ENCODE assay signal across 18 cellular contexts in the genomic region with DNA sequence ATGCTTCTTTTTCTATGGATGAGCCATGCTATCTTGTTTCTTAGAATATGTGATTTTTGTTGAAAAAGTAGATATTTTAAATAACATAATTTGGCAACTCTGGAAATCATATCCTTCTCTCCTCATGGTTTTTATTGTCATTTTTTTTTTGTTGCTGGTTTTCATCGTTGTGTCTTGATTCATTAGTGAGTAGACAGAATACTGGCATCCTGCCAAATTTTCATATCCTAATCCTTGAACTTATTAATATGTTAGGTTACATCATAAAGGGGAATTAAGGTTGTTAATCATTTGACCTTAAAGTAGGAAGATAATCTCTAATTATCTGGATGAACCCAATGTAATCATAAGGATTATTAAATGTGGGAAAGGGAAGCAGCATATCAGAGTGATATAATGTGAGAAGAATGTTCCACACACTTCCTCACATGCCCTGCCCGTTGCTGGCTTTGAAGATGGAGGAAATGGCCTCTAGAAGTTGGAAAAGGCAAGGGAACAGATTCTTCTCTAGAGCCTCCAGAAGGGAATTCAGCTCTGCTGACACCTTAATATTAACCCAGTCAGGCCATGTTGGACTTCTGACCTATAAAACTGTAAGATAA.
DNase-seq lines count a peak whose midpoint lies in the region; ATAC-seq, FAIRE-seq and TF ChIP-seq lines count a peak whose summit lies in the region.
"Had no signal": no experiment of that assay in that cellular context is flagged by ENCODE, and none has a peak within 500 bp of the region (broad histone marks: within the 10 kb centered on the region; RNA-seq: fewer than 3 reads in every experiment).

No MANE protein-coding gene starts in this region.

- TF ChIP-seq CTCF in AG10803 (conservative IDR thresholded peaks at IDR 0.05; ENCODE audit: low read length): no peak
- no peak for TF ChIP-seq CTCF in brain microvascular endothelial cell (IDR thresholded peaks at IDR 0.05; ENCODE audit: low read depth, low read length, missing control alignments)
- no peak for TF ChIP-seq CTCF in keratinocyte (optimal IDR thresholded peaks at IDR 0.05 in 1 of 3, IDR thresholded peaks at IDR 0.05 in 1 of 3, conservative IDR thresholded peaks at IDR 0.05 in 1 of 3; ENCODE audit: extremely low read depth in 1 of 3, insufficient read depth in 2 of 3, low read length in 3 of 3)

- dilution Hi-C loops in keratinocyte (cut with MboI; ENCODE audit: extremely low pct_ligation_motif_present, low sequenced_read_pairs): no loop called here

- in situ Hi-C loops in brain microvascular endothelial cell (cut with HindIII; ENCODE audit: low pct_ligation_motif_present, low sequenced_read_pairs): no loop called here

- DNase-seq in AG10803 (ENCODE audit: low read depth) (peak; percentile 16), HT1080 (ENCODE audit: low read depth) (peak; percentile 35), brain microvascular endothelial cell (peak; percentile 18), keratinocyte (ENCODE audit: low read depth, low spot score) (no peak), NCI-H2171 (lab: John Stamatoyannopoulos, UW) (no peak), HUDEP-2 (lab: John Stamatoyannopoulos, UW; ENCODE audit: unreplicated experiment in 76 of 76) (no peak), AG08396 (ENCODE audit: low spot score) (no peak)
- DNase-seq: activated CD4-positive, CD25-positive, alpha-beta regulatory T cell treated with anti-CD3 and anti-CD28 coated beads, Interleukin-2, amount 50 U/mL, for 72 hours; foreskin melanocyte; Karpas-422; kidney; naive B cell; NCI-H2081; stimulated activated naive CD4-positive, alpha-beta T cell; T-helper 1 cell had no signal

- H2AFZ ChIP-seq in keratinocyte (ENCODE audit: control insufficient read depth, low read length): peak overlapping the region; percentile 76

- no peak for ATAC-seq in HG03095 (IDR thresholded peaks at IDR 0.05; ENCODE audit: unreplicated experiment)

- H3K9me3 ChIP-seq in keratinocyte (ENCODE audit: control insufficient read depth, low read depth, low read length): no peaks in the 10 kb centered on the region
- H3K9me3 ChIP-seq: BLaER1 had no signal

- H3K36me3 ChIP-seq in brain microvascular endothelial cell (replicated peaks): no peaks in the 10 kb centered on the region
- no peaks in the 10 kb centered on the region for H3K36me3 ChIP-seq in keratinocyte (ENCODE audit: control insufficient read depth in 2 of 2, extremely low read depth in 1 of 2, insufficient read depth in 2 of 2, low read length in 2 of 2)
- H3K36me3 ChIP-seq: BLaER1, vagina had no signal

- H3K79me2 ChIP-seq in keratinocyte (ENCODE audit: control insufficient read depth, insufficient read depth, low read length): no peaks in the 10 kb centered on the region

- no peaks in the 10 kb centered on the region for H4K20me1 ChIP-seq in keratinocyte (ENCODE audit: control insufficient read depth, extremely low read depth, insufficient read depth, low read length)
- H4K20me1 ChIP-seq: BLaER1 had no signal

- H3K9me1 ChIP-seq in keratinocyte (ENCODE audit: control insufficient read depth, extremely low read depth, insufficient read depth, low read length): no peaks in the 10 kb centered on the region

- H3K4me3 ChIP-seq in AG10803 (ENCODE audit: low read length) (no peak overlapping the region), brain microvascular endothelial cell (ENCODE audit: low read depth, low read length) (no peak overlapping the region), keratinocyte (ENCODE audit: control insufficient read depth in 2 of 3, extremely low read depth in 1 of 3, insufficient read depth in 2 of 3, low read depth in 1 of 3, low read length in 3 of 3) (no peak overlapping the region)
- H3K4me3 ChIP-seq: BLaER1, vagina had no signal

- H3K4me2 ChIP-seq in keratinocyte (ENCODE audit: control insufficient read depth, extremely low read depth, insufficient read depth, low read depth, low read length): peak overlapping the region; percentile 19
- H3K4me2 ChIP-seq: BLaER1 had no signal

- H3K9ac ChIP-seq in keratinocyte (ENCODE audit: control insufficient read depth, extremely low read depth, insufficient read depth, low read length): no peak overlapping the region
- H3K9ac ChIP-seq: BLaER1 had no signal

- peaks cover 5% of the 10 kb centered on the region for H3K4me1 ChIP-seq in keratinocyte (ENCODE audit: control insufficient read depth, extremely low read depth, insufficient read depth, low read length)
- H3K4me1 ChIP-seq: BLaER1, vagina had no signal

- H3K27me3 ChIP-seq in brain microvascular endothelial cell (replicated peaks) (no peaks in the 10 kb centered on the region), keratinocyte (ENCODE audit: control insufficient read depth, extremely low read depth, insufficient read depth, low read length) (no peaks in the 10 kb centered on the region)
- H3K27me3 ChIP-seq: BLaER1, vagina had no signal

- peak; percentile 68 for FAIRE-seq in keratinocyte (lab: Jason Lieb, UNC)
- FAIRE-seq: kidney had no signal

- H3K27ac ChIP-seq in brain microvascular endothelial cell: no peak overlapping the region
- no peak overlapping the region for H3K27ac ChIP-seq in keratinocyte (ENCODE audit: control insufficient read depth, insufficient read depth, low read length)
- H3K27ac ChIP-seq: BLaER1, vagina had no signal

Comparison
In these comparisons a context has a peak if more than half of its experiments do, and no peak if none do; other contexts are left out.
1. DNase-seq: peak in AG10803 (single experiment), HT1080 (single experiment) and brain microvascular endothelial cell (single experiment); none in keratinocyte (single experiment), NCI-H2171 (single experiment), HUDEP-2 (0 of 76) and AG08396 (single experiment).